Comparison of ENCODE assay signal across 20 cellular contexts in genomic region chr13:72218966-72219365, GRCh38.
DNase-seq lines count a peak whose midpoint lies in the region; ATAC-seq, FAIRE-seq and TF ChIP-seq lines count a peak whose summit lies in the region.
"Had no signal": no experiment of that assay in that cellular context is flagged by ENCODE, and none has a peak within 500 bp of the region (broad histone marks: within the 10 kb centered on the region; RNA-seq: fewer than 3 reads in every experiment).

No MANE protein-coding gene starts in this region.

- DNase-seq in pons (ENCODE audit: low spot score) (peak; percentile 65), NCI-H1105 treated with DMSO at 0.1 percent for 48 hours (lab: John Stamatoyannopoulos, UW) (no peak), hippocampal formation (lab: John Stamatoyannopoulos, UW) (no peak), D721Med (ENCODE audit: insufficient read length, low spot score) (no peak)
- DNase-seq: activated CD4-positive, alpha-beta T cell treated with anti-CD3 and anti-CD28 coated beads, Interleukin-2, amount 50 U/mL, for 1 hour; activated naive CD4-positive, alpha-beta T cell treated with Interleukin-2 at 50 U/mL for 16 hours; aorta; BE2C; effector memory CD4-positive, alpha-beta T cell; head of caudate nucleus; KG1; naive thymus-derived CD4-positive, alpha-beta T cell; NCI-H526; PC-9 had no signal

- no peak for FAIRE-seq in D721Med (lab: Jason Lieb, UNC)
- FAIRE-seq: G401.6, GM12892, islet of Langerhans had no signal

- no peak for TF ChIP-seq CTCF in D721Med (IDR thresholded peaks at IDR 0.05; ENCODE audit: insufficient read depth, missing control alignments)

- ATAC-seq in GM19395 (IDR thresholded peaks at IDR 0.05; ENCODE audit: unreplicated experiment) = peak; percentile 86
- peak; percentile 84 for ATAC-seq in HG02623 (IDR thresholded peaks at IDR 0.05; ENCODE audit: unreplicated experiment)
- peak; percentile 82 for ATAC-seq in HG03439 (IDR thresholded peaks at IDR 0.05; ENCODE audit: unreplicated experiment)
- ATAC-seq: naive thymus-derived CD4-positive, alpha-beta T cell had no signal
